Comparison of ENCODE assay signal across 9 cellular contexts in the genomic region with DNA sequence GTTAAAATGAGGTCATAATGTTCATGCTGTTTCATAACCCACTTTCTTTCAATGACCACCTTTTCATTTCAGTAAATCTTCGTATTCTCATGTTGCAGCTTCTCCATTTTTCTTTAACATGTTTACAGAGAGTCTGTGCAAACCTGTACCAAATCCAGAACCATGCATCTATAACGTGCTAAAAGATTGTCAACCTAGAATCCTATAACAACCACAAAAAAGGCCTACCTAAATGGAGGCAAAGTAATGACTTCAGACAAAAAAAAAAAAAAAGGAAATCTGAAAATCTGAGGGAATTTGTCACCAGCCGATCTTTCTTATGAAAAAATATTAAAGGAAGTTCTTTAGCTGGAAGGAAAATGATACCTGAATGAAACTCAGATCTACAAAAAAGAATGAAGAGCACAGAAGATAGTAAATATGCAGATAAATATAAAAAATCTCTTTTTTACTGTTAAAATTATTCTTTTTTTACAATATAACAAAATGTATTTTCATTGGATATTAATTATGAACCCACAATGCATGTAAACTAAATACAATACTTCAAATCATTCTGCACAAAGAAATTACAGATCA. TPM values are rescaled to one million over a fixed set of nuclear protein-coding genes. Genes with fewer than 3 reads are reported as not detected.
DNase-seq lines count a peak whose midpoint lies in the region; ATAC-seq and TF ChIP-seq lines count a peak whose summit lies in the region.
"Had no signal": no experiment of that assay in that cellular context is flagged by ENCODE, and none has a peak within 500 bp of the region (broad histone marks: within the 10 kb centered on the region; RNA-seq: fewer than 3 reads in every experiment).

No MANE protein-coding gene starts in this region.

- no peaks in the 10 kb centered on the region for H3K27me3 ChIP-seq in breast epithelium
- no peaks in the 10 kb centered on the region for H3K27me3 ChIP-seq in naive thymus-derived CD4-positive, alpha-beta T cell (ENCODE audit: control insufficient read depth in 2 of 2, insufficient read depth in 2 of 2, low read length in 2 of 2)

- POLR2A ChIA-PET in naive thymus-derived CD4-positive, alpha-beta T cell (lab: Charles Lee), result interaction anchor here (0.6 to 2.8 kb wide), 7 partner anchors 58 to 166 kb away, joined by 3 to 18 read pairs (median 7); partner anchors contain the start of gene SLFN13

- TF ChIP-seq CTCF in AG10803 (conservative IDR thresholded peaks at IDR 0.05; ENCODE audit: low read length) (no peak), breast epithelium (IDR thresholded peaks at IDR 0.05) (no peak)

- no peaks in the 10 kb centered on the region for H3K36me3 ChIP-seq in breast epithelium
- peaks cover 0 to 3% (median 0%) of the 10 kb centered on the region in 3 experiments for H3K36me3 ChIP-seq in naive thymus-derived CD4-positive, alpha-beta T cell (ENCODE audit: control insufficient read depth in 2 of 3, insufficient read depth in 3 of 3, low read length in 3 of 3)

- ATAC-seq in naive thymus-derived CD4-positive, alpha-beta T cell, result no peak
- ATAC-seq in GM19455 (IDR thresholded peaks at IDR 0.05; ENCODE audit: unreplicated experiment), result no peak
- ATAC-seq: K562 had no signal

- peak overlapping the region; percentile 88 to 89 for H3K27ac ChIP-seq in breast epithelium
- H3K27ac ChIP-seq in naive thymus-derived CD4-positive, alpha-beta T cell (ENCODE audit: low read depth, low read length), result peak overlapping the region; percentile 99

- H3K4me1 ChIP-seq in breast epithelium, result no peaks in the 10 kb centered on the region
- peaks cover 0 to 13% of the 10 kb centered on the region in 2 donors for H3K4me1 ChIP-seq in naive thymus-derived CD4-positive, alpha-beta T cell (ENCODE audit: control insufficient read depth in 2 of 2, insufficient read depth in 2 of 2, low read length in 2 of 2)

- TF ChIP-seq POLR2A in breast epithelium (IDR thresholded peaks at IDR 0.05), result no peak

- H3K27me3 Mint-ChIP-seq in naive thymus-derived CD4-positive, alpha-beta T cell, result peaks cover 0 to 11% (median 0%) of the 10 kb centered on the region in 5 donors

- peaks cover 26 to 63% (median 43%) of the 10 kb centered on the region in 7 donors for H3K4me1 Mint-ChIP-seq in naive thymus-derived CD4-positive, alpha-beta T cell

- peaks cover 0 to 20% (median 6%) of the 10 kb centered on the region in 11 donors for H3K9me3 Mint-ChIP-seq in naive thymus-derived CD4-positive, alpha-beta T cell

- H3K4me3 Mint-ChIP-seq in naive thymus-derived CD4-positive, alpha-beta T cell, result peak overlapping the region; percentile 94 to 99 (median 98)

- peak overlapping the region; percentile 92 to 99 (median 99) for H3K27ac Mint-ChIP-seq in naive thymus-derived CD4-positive, alpha-beta T cell

- H3K9me3 ChIP-seq in breast epithelium, result peaks cover 0 to 6% of the 10 kb centered on the region in 2 donors
- peaks cover 0 to 5% (median 0%) of the 10 kb centered on the region in 3 experiments for H3K9me3 ChIP-seq in naive thymus-derived CD4-positive, alpha-beta T cell (ENCODE audit: control insufficient read depth in 2 of 3, low read length in 3 of 3)

- no peak for DNase-seq in AG10803 (ENCODE audit: low read depth)
- DNase-seq in HS-27A (ENCODE audit: low read depth), result peak; percentile 1
- no peak for DNase-seq in breast epithelium (ENCODE audit: low spot score in 2 of 2)
- no peak for DNase-seq in naive thymus-derived CD4-positive, alpha-beta T cell
- DNase-seq in NCI-H1092 treated with DMSO at 0.1 percent for 48 hours (lab: John Stamatoyannopoulos, UW), result no peak
- DNase-seq in NCI-H345 (lab: John Stamatoyannopoulos, UW), result no peak
- DNase-seq in C1 segment of cervical spinal cord (lab: John Stamatoyannopoulos, UW), result no peak

- H3K36me3 Mint-ChIP-seq in naive thymus-derived CD4-positive, alpha-beta T cell, result peaks cover 0 to 28% (median 6%) of the 10 kb centered on the region in 5 donors

- H3K4me3 ChIP-seq in AG10803 (ENCODE audit: low read length) (peak overlapping the region; percentile 93), breast epithelium (peak overlapping the region; percentile 66 to 83 (median 81))
- H3K4me3 ChIP-seq in naive thymus-derived CD4-positive, alpha-beta T cell (ENCODE audit: low read length), result peak overlapping the region; percentile 92
- H3K4me3 ChIP-seq: K562 had no signal

- CTCF ChIA-PET in naive thymus-derived CD4-positive, alpha-beta T cell (lab: Charles Lee), result interaction anchor here (0.6 kb wide), 1 partner anchor 111 kb away, joined by 3 read pairs; no protein-coding TSS in a partner anchor

- intact Hi-C loops in breast epithelium (cut with DNase I; ENCODE audit: low total_unique reads), result no loop called here
- intact Hi-C loops in naive thymus-derived CD4-positive, alpha-beta T cell (cut with micrococcal nuclease), result loop anchor here (1.0 to 10.0 kb wide), 8 partner anchors 58 to 430 kb away; partner anchors contain the start of genes AP2B1 (in 1 of the 2) and TAF15 (in 1 of the 2)

RNA-seq across cellular contexts. Expression of gene SLFN11, which starts 1.4 kb away (rescaled TPM):
- total RNA-seq in breast epithelium, result 10 to 100 TPM; 26.9 to 57.1 (median 40.0) TPM
- 10 to 100 TPM; 13.8 to 71.9 (median 29.7) TPM for total RNA-seq in naive thymus-derived CD4-positive, alpha-beta T cell
- polyA plus RNA-seq in naive thymus-derived CD4-positive, alpha-beta T cell, result 1 to 10 TPM; 5.5 to 8.0 TPM

RNA-seq across cellular contexts. Expression of gene SLFN12, which starts 57.4 kb away (rescaled TPM):
- 10 to 100 TPM in 2 of 3 donors, 1 to 10 TPM in 1; 6.4 to 12.4 (median 11.5) TPM for total RNA-seq in breast epithelium
- 10 to 100 TPM in 2 of 5 experiments, 1 to 10 TPM in 3; 4.2 to 14.9 (median 6.5) TPM for total RNA-seq in naive thymus-derived CD4-positive, alpha-beta T cell
- 1 to 10 TPM; 2.2 to 2.8 TPM for polyA plus RNA-seq in naive thymus-derived CD4-positive, alpha-beta T cell
